ENCODE assay signal across 15 cellular contexts in the genomic region with DNA sequence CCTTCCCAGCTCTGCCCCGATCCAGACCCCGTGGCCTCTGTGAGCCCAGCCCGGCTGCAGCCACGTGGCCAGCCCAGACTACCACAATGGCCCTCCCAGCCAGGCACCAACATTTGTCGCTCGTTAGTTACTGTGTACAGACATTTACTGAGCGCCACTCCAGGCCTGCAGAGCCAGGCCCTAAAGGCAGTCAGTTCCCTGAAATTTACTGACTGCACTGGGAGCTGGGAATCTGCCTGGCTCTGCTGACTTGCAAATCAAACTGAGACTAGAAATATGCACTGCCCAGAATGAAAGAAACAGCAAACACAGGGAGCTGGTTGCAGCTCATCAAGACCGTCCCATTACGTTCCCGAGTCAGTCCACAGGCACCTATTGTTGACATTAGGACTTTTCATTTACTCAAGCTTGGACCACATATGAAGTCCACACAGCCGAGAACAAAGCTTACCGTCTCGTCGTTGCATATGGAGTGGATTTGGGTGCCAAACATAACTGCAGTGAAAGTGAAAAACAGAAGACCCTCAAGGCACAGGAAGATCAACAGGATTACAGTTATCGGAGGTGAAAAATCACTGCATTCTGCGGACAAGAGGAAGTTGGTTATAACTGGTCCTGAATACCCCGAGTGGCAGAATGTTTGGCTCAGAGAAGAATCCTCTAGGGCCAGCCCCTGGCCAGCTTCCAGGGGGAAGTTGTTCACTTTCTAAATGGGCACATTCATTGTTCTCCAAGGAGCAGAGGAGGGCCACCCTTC. TPM values are rescaled to one million over a fixed set of nuclear protein-coding genes. Genes with fewer than 3 reads are reported as not detected.
DNase-seq lines count a peak whose midpoint lies in the region; ATAC-seq, FAIRE-seq and TF ChIP-seq lines count a peak whose summit lies in the region.
"Had no signal": no experiment of that assay in that cellular context is flagged by ENCODE, and none has a peak within 500 bp of the region (broad histone marks: within the 10 kb centered on the region; RNA-seq: fewer than 3 reads in every experiment).

No MANE protein-coding gene starts in this region.

- intact Hi-C loops in HepG2 (cut with micrococcal nuclease; ENCODE audit: unreplicated experiment), result loop anchor here (1.0 to 2.0 kb wide), 3 partner anchors 18 to 110 kb away; partner anchors contain the start of gene ZDHHC7
- intact Hi-C loops in stomach (cut with DNase I; ENCODE audit: low total_unique reads), result no loop called here

- H3K9me3 ChIP-seq in NT2/D1 (ENCODE audit: insufficient read depth, low read length), result no peaks in the 10 kb centered on the region
- H3K9me3 ChIP-seq in HepG2 (ENCODE audit: low read length), result no peaks in the 10 kb centered on the region
- H3K9me3 ChIP-seq in stomach, result no peaks in the 10 kb centered on the region
- H3K9me3 ChIP-seq in BE2C, result no peaks in the 10 kb centered on the region; the same call in 1 of the 2 replicates

- peaks cover 3% of the 10 kb centered on the region; the same call in 1 of the 2 replicates for H4K20me1 ChIP-seq in HepG2 (ENCODE audit: insufficient read depth, low read length)

- H3K36me3 ChIP-seq in NT2/D1 (ENCODE audit: insufficient read depth, insufficient read length, low read length) (peaks cover 75% of the 10 kb centered on the region), HepG2 (replicated peaks in 1 of 2; ENCODE audit: control insufficient read depth in 1 of 2, insufficient read depth in 2 of 2, low read length in 2 of 2) (peaks cover 30 to 62% of the 10 kb centered on the region in 2 experiments), stomach (peaks cover 51 to 84% (median 82%) of the 10 kb centered on the region in 4 donors), BE2C (peaks cover 58% of the 10 kb centered on the region)

- DNase-seq in NT2/D1 (ENCODE audit: low read depth, low spot score) (no peak), HepG2 (ENCODE audit: low spot score) (peak; percentile 97), stomach (peak; percentile 86), DMS79 (lab: John Stamatoyannopoulos, UW) (no peak), BE2C (no peak), HEK293T (ENCODE audit: extremely low spot score) (no peak)
- DNase-seq: activated T-cell treated with anti-CD3 and anti-CD28 coated beads, Interleukin-2, amount 50 U/mL, for 24 hours; Kasumi-1; mammary epithelial cell; retina; stimulated activated CD4-positive, alpha-beta T cell treated with anti-CD3 and anti-CD28 coated beads, Interleukin-4, amount 100 ng/mL, for 24 hours; stimulated activated naive B cell treated with anti-CD40 and anti-IgM and Interleukin-4, amounts not matched to agents 10 μg/mL and 1 μg/mL and 100 μg/mL, for 72 hours had no signal

- H3K9ac ChIP-seq in NT2/D1 (ENCODE audit: insufficient read length, low read depth) (peak overlapping the region; percentile 29), HepG2 (ENCODE audit: insufficient read depth, low read depth, low read length) (peak overlapping the region; percentile 4)

- H3K27ac ChIP-seq in cingulate gyrus (ENCODE audit: low read depth, low read length) (peak overlapping the region; percentile 21), HepG2 (ENCODE audit: extremely low read length, insufficient read depth, low read length) (peak overlapping the region; percentile 80), stomach (peak overlapping the region; percentile 67 to 86 (median 80))

- 21% methylated on average over 13 of the region's 17 CpGs for WGBS in HepG2 (ENCODE audit: low lambda C conversion rate)
- 29 to 48% (median 35%) methylated on average over 17 of the region's 17 CpGs for WGBS in stomach, 5 donors

- H3K4me3 ChIP-seq in NT2/D1 (ENCODE audit: insufficient read length, low read depth), result no peak overlapping the region
- H3K4me3 ChIP-seq in HepG2 (replicated peaks in 1 of 3; ENCODE audit: insufficient read depth in 1 of 3, low read depth in 2 of 3, low read length in 3 of 3), result peak overlapping the region in 1 of 3 experiments; percentile 20; a peak in 2 of 6 replicates
- H3K4me3 ChIP-seq in stomach, result no peak overlapping the region
- no peak overlapping the region for H3K4me3 ChIP-seq in BE2C (ENCODE audit: low read depth, low read length)

- no peak overlapping the region for H2AFZ ChIP-seq in HepG2 (ENCODE audit: low read length)

- ATAC-seq in HepG2 (peak; percentile 95), HG02870 (IDR thresholded peaks at IDR 0.05; ENCODE audit: unreplicated experiment) (no peak)
- ATAC-seq: stimulated activated naive B cell treated with anti-CD40 and anti-IgM and Interleukin-4, amounts not matched to agents 10 μg/mL and 1 μg/mL and 100 μg/mL, for 72 hours had no signal

- BruUV-seq in HepG2 (replicated peaks; lab: Mats Ljungman, UMichigan), result no TSS peak

- H3K27me3 ChIP-seq in NT2/D1 (ENCODE audit: insufficient read depth, insufficient read length) (no peaks in the 10 kb centered on the region), HepG2 (ENCODE audit: control insufficient read depth in 1 of 2, insufficient read depth in 2 of 2, low read length in 2 of 2) (no peaks in the 10 kb centered on the region), stomach (no peaks in the 10 kb centered on the region), BE2C (no peaks in the 10 kb centered on the region)

- no peak; the same call in 1 of the 2 replicates for TF ChIP-seq CTCF in HepG2 (CRISPR knock-in tag; IDR thresholded peaks at IDR 0.05)
- no peak for TF ChIP-seq CTCF in stomach (IDR thresholded peaks at IDR 0.05)
- no peak for TF ChIP-seq CTCF in BE2C (IDR thresholded peaks at IDR 0.05; ENCODE audit: low read depth, low read length)

- FAIRE-seq in HepG2 (lab: Jason Lieb, UNC), result peak; percentile 99
- FAIRE-seq: endometrium had no signal

- POLR2A ChIA-PET in HepG2 (lab: Yijun Ruan, JAX), result interaction anchor here (0.7 to 3.0 kb wide), 7 partner anchors 18 to 223 kb away, joined by 3 to 29 read pairs (median 6); partner anchors contain the start of genes KIAA0513 and ZDHHC7
- POLR2A ChIA-PET in HEK293T (lab: Yijun Ruan, JAX), result interaction anchor here (0.7 kb wide), 1 partner anchor 35 kb away, joined by 4 read pairs; the partner anchor contains the start of gene ZDHHC7

- peak overlapping the region; percentile 64 for H3K4me2 ChIP-seq in HepG2 (ENCODE audit: low read depth, low read length)

- TF ChIP-seq EP300 in HepG2 (IDR thresholded peaks at IDR 0.05; ENCODE audit: low read depth in 2 of 2, low read length in 2 of 2) (peak in 1 of 2 experiments; percentile 49; a peak in 2 of 4 replicates), HepG2 (CRISPR knock-in tag; IDR thresholded peaks at IDR 0.05; ENCODE audit: borderline replicate concordance) (peak; percentile 28; the same call in 1 of the 2 replicates), stomach (IDR thresholded peaks at IDR 0.05) (no peak)

- TF ChIP-seq RAD21 in HepG2 (CRISPR knock-in tag; IDR thresholded peaks at IDR 0.05), result peak; percentile 18; the same call in 1 of the 2 replicates

- TF ChIP-seq POLR2A in HepG2 (IDR thresholded peaks at IDR 0.05; ENCODE audit: insufficient read depth in 1 of 2, low read depth in 2 of 2, low read length in 2 of 2), result no peak
- TF ChIP-seq POLR2A in stomach (IDR thresholded peaks at IDR 0.05), result no peak

- CTCF ChIA-PET in HepG2 (lab: Yijun Ruan, JAX; ENCODE audit: low intra/inter-chr PET ratio, low total read pairs) (no interaction called here), HEK293T (lab: Yijun Ruan, JAX) (interaction anchor here (1.2 kb wide), 1 partner anchor 52 kb away, joined by 3 read pairs; no protein-coding TSS in a partner anchor)

- no peaks in the 10 kb centered on the region for H3K79me2 ChIP-seq in HepG2 (ENCODE audit: insufficient read depth, low read length)

- H3K4me1 ChIP-seq in NT2/D1 (ENCODE audit: insufficient read depth, insufficient read length) (no peaks in the 10 kb centered on the region), HepG2 (ENCODE audit: insufficient read depth, low read length) (peaks cover 34% of the 10 kb centered on the region), stomach (peaks cover 40 to 77% (median 57%) of the 10 kb centered on the region in 4 donors), BE2C (peaks cover 3% of the 10 kb centered on the region; the same call in 1 of the 2 replicates)

- in situ Hi-C loops in HepG2 (cut with HindIII; ENCODE audit: extremely low pct_ligation_motif_present, low pct_unique_long_range_greater_than_20kb), result no loop called here

RNA-seq across cellular contexts. Expression of gene ZDHHC7, which starts 34.5 kb away (rescaled TPM):
- 39.6 and 46.8 TPM in 2 replicates for total RNA-seq in HepG2 (2016; rRNA removed; fragmentation: Illumina TruSeq; extraction: Trizol)
- 7.0 and 8.2 TPM in 2 replicates for total RNA-seq in HepG2 (2016; cell fraction: cytosol; rRNA removed; fragmentation: Illumina TruSeq; extraction: Trizol; ENCODE audit: low read depth)
- total RNA-seq in HepG2 (2016; cell fraction: insoluble cytoplasmic fraction; rRNA removed; fragmentation: Illumina TruSeq; extraction: Trizol), result 36.4 and 48.1 TPM in 2 replicates
- 31.2 and 33.2 TPM in 2 replicates for total RNA-seq in HepG2 (2016; cell fraction: membrane; rRNA removed; fragmentation: Illumina TruSeq; extraction: Trizol)
- 34.5 and 37.8 TPM in 2 replicates for total RNA-seq in HepG2 (2016; cell fraction: nucleus; rRNA removed; fragmentation: Illumina TruSeq; extraction: Trizol)
- polyA plus RNA-seq in HepG2 (2011; rRNA removed), result 67.6 and 79.2 TPM in 2 replicates
- 96.7 and 128 TPM in 2 replicates for polyA plus RNA-seq in HepG2 (2011; cell fraction: cytosol; rRNA removed)
- 127 and 132 TPM in 2 replicates for polyA plus RNA-seq in HepG2 (2011; cell fraction: nucleus; rRNA removed)
- 56.5 and 63.5 TPM in 2 replicates for polyA plus RNA-seq in HepG2 (2012)
- 4.1 and 4.9 TPM in 2 replicates for polyA plus RNA-seq in HepG2 (2016; cell fraction: cytosol; fragmentation: Illumina TruSeq; extraction: Trizol; ENCODE audit: low read depth)
- polyA plus RNA-seq in HepG2 (2016; cell fraction: insoluble cytoplasmic fraction; fragmentation: Illumina TruSeq; extraction: Trizol; ENCODE audit: low read depth), result 35.0 and 37.7 TPM in 2 replicates
- 18.0 and 19.5 TPM in 2 replicates for polyA plus RNA-seq in HepG2 (2016; cell fraction: membrane; fragmentation: Illumina TruSeq; extraction: Trizol; ENCODE audit: low read depth)
- 57.2 and 68.7 TPM in 2 replicates for polyA plus RNA-seq in HepG2 (2016; cell fraction: nucleus; fragmentation: Illumina TruSeq; extraction: Trizol; ENCODE audit: insufficient read depth, low read depth)
- polyA minus RNA-seq in HepG2 (2011; rRNA and poly(A)+ RNA removed; ENCODE audit: low replicate concordance), result 49.1 and 145 TPM in 2 replicates
- 43.3 and 54.9 TPM in 2 replicates for polyA minus RNA-seq in HepG2 (2011; cell fraction: cytosol; rRNA and poly(A)+ RNA removed)
- 53.7 and 58.9 TPM in 2 replicates for polyA minus RNA-seq in HepG2 (2011; cell fraction: nucleus; rRNA and poly(A)+ RNA removed)
- total RNA-seq in stomach, result 100 to 1,000 TPM in 2 of 5 donors, 10 to 100 TPM in 3; 54.3 to 358 (median 58.1) TPM
- 10 to 100 TPM; 15.0 to 23.0 (median 15.4) TPM for polyA plus RNA-seq in stomach
- 29.1 TPM for polyA plus RNA-seq in BE2C (2012; ENCODE audit: insufficient read depth, insufficient read length, low read depth)

RNA-seq across cellular contexts. Expression of gene KIAA0513, which starts 50.8 kb away (rescaled TPM):
- total RNA-seq in HepG2 (2016; rRNA removed; fragmentation: Illumina TruSeq; extraction: Trizol) (1.5 and 1.8 TPM in 2 replicates), stomach (10 to 100 TPM; 13.3 to 40.6 (median 17.6) TPM)
- total RNA-seq in HepG2 (2016; cell fraction: cytosol; rRNA removed; fragmentation: Illumina TruSeq; extraction: Trizol; ENCODE audit: low read depth), result 0.62 and 0.91 TPM in 2 replicates
- 1.5 and 1.7 TPM in 2 replicates for total RNA-seq in HepG2 (2016; cell fraction: insoluble cytoplasmic fraction; rRNA removed; fragmentation: Illumina TruSeq; extraction: Trizol)
- total RNA-seq in HepG2 (2016; cell fraction: membrane; rRNA removed; fragmentation: Illumina TruSeq; extraction: Trizol), result 0.99 and 1.1 TPM in 2 replicates
- 0.75 and 1.6 TPM in 2 replicates for total RNA-seq in HepG2 (2016; cell fraction: nucleus; rRNA removed; fragmentation: Illumina TruSeq; extraction: Trizol)
- polyA plus RNA-seq in HepG2 (2011; rRNA removed) (1.8 and 2.4 TPM in 2 replicates), stomach (10 to 100 TPM in 1 of 3 donors, 1 to 10 TPM in 2; 3.6 to 10.2 (median 8.4) TPM)
- 1.6 and 2.3 TPM in 2 replicates for polyA plus RNA-seq in HepG2 (2011; cell fraction: cytosol; rRNA removed)
- 6.1 and 6.2 TPM in 2 replicates for polyA plus RNA-seq in HepG2 (2011; cell fraction: nucleus; rRNA removed)
- polyA plus RNA-seq in HepG2 (2012), result 1.6 and 2.5 TPM in 2 replicates
- 0.47 and 1.2 TPM in 2 replicates for polyA plus RNA-seq in HepG2 (2016; cell fraction: cytosol; fragmentation: Illumina TruSeq; extraction: Trizol; ENCODE audit: low read depth)
- polyA plus RNA-seq in HepG2 (2016; cell fraction: insoluble cytoplasmic fraction; fragmentation: Illumina TruSeq; extraction: Trizol; ENCODE audit: low read depth), result 1.3 and 1.5 TPM in 2 replicates
- polyA plus RNA-seq in HepG2 (2016; cell fraction: membrane; fragmentation: Illumina TruSeq; extraction: Trizol; ENCODE audit: low read depth), result 0.90 and 1.2 TPM in 2 replicates
- 1.4 and 2.0 TPM in 2 replicates for polyA plus RNA-seq in HepG2 (2016; cell fraction: nucleus; fragmentation: Illumina TruSeq; extraction: Trizol; ENCODE audit: insufficient read depth, low read depth)
- polyA minus RNA-seq in HepG2 (2011; rRNA and poly(A)+ RNA removed; ENCODE audit: low replicate concordance), result 1.2 and 3.4 TPM in 2 replicates
- 0.99 and 1.8 TPM in 2 replicates for polyA minus RNA-seq in HepG2 (2011; cell fraction: cytosol; rRNA and poly(A)+ RNA removed)
- 3.6 and 5.5 TPM in 2 replicates for polyA minus RNA-seq in HepG2 (2011; cell fraction: nucleus; rRNA and poly(A)+ RNA removed)
- polyA plus RNA-seq in BE2C (2012; ENCODE audit: insufficient read depth, insufficient read length, low read depth), result 16.5 TPM

Comparison
In these comparisons a context has a peak if more than half of its experiments do, and no peak if none do; other contexts are left out.
1. DNase-seq: peak in HepG2 (single experiment) and stomach (single experiment); none in NT2/D1 (single experiment), DMS79 (single experiment), BE2C (single experiment) and HEK293T (single experiment).
2. H3K27ac ChIP-seq: peak in every context shown above with its lines; median percentile 80 in HepG2; 80 in stomach; 21 in cingulate gyrus.